In genomic region chr2:98803747-98804650, GRCh38 we compare ENCODE assay signal across 14 cellular contexts.
"Had no signal": no experiment of that assay in that cellular context is flagged by ENCODE, and none has a peak within 500 bp of the region (broad histone marks: within the 10 kb centered on the region; RNA-seq: fewer than 3 reads in every experiment).

No MANE protein-coding gene starts in this region.

- H3K4me3 Mint-ChIP-seq: activated CD4-positive, alpha-beta T cell treated with anti-CD3 and anti-CD28 coated beads, Interleukin-2, amount 10 ng/mL, durations not matched to agents 7 days and 5 days; dendritic cell treated with granulocyte-macrophage colony-stimulating factor and Interleukin-4, amounts not matched to agents 40 ng/mL and 50 ng/mL, for 4 days; nephron; stimulated activated effector memory CD8-positive, alpha-beta T cell treated with anti-CD3 and anti-CD28 coated beads, Interleukin-12 subunit alpha, Interleukin-12 subunit beta, amount 100 ng/mL, for 72 hours had no signal

- H3K36me3 Mint-ChIP-seq: stimulated activated effector memory CD8-positive, alpha-beta T cell treated with anti-CD3 and anti-CD28 coated beads, Interleukin-12 subunit alpha, Interleukin-12 subunit beta, amount 100 ng/mL, for 72 hours had no signal

- H3K27ac ChIP-seq: epithelial cell of prostate, uterus had no signal

- H3K27me3 ChIP-seq: heart left ventricle, uterus had no signal

- H3K9me3 ChIP-seq: heart left ventricle, uterus had no signal

- H3K9me3 Mint-ChIP-seq: activated CD4-positive, alpha-beta T cell treated with anti-CD3 and anti-CD28 coated beads, Interleukin-2, amount 10 ng/mL, durations not matched to agents 7 days and 5 days; dendritic cell treated with granulocyte-macrophage colony-stimulating factor and Interleukin-4, amounts not matched to agents 40 ng/mL and 50 ng/mL, for 4 days; nephron; stimulated activated effector memory CD8-positive, alpha-beta T cell treated with anti-CD3 and anti-CD28 coated beads, Interleukin-12 subunit alpha, Interleukin-12 subunit beta, amount 100 ng/mL, for 72 hours had no signal

- H3K4me1 ChIP-seq: uterus had no signal

- ATAC-seq: heart left ventricle; stimulated activated effector memory CD8-positive, alpha-beta T cell treated with anti-CD3 and anti-CD28 coated beads, Interleukin-12 subunit alpha, Interleukin-12 subunit beta, amount 100 ng/mL, for 72 hours had no signal

- H3K36me3 ChIP-seq: heart left ventricle, uterus had no signal

- H3K4me3 ChIP-seq: heart left ventricle, uterus had no signal

- H3K27ac Mint-ChIP-seq: activated CD4-positive, alpha-beta T cell treated with anti-CD3 and anti-CD28 coated beads, Interleukin-2, amount 10 ng/mL, durations not matched to agents 7 days and 5 days; nephron; stimulated activated effector memory CD8-positive, alpha-beta T cell treated with anti-CD3 and anti-CD28 coated beads, Interleukin-12 subunit alpha, Interleukin-12 subunit beta, amount 100 ng/mL, for 72 hours had no signal

- DNase-seq: activated CD4-positive, alpha-beta T cell treated with anti-CD3 and anti-CD28 coated beads, Interleukin-2, amount 10 ng/mL, durations not matched to agents 7 days and 5 days; activated CD4-positive, CD25-positive, alpha-beta regulatory T cell; activated CD8-positive, alpha-beta memory T cell treated with anti-CD3 and anti-CD28 coated beads, Interleukin-2, amount 50 U/mL, for 48 hours; activated naive CD4-positive, alpha-beta T cell; anterior cingulate cortex; cerebellar nuclear complex; heart left ventricle; mesenchymal stem cell; stimulated activated CD4-positive, alpha-beta T cell treated with anti-CD3 and anti-CD28 coated beads, Interleukin-12 subunit alpha, Interleukin-12 subunit beta, amount 100 ng/mL, for 4 hours; uterus had no signal
